ENCODE assay signal across 10 cellular contexts in genomic region chr3:62954579-62954978, GRCh38.
DNase-seq lines count a peak whose midpoint lies in the region; ATAC-seq lines count a peak whose summit lies in the region.
"Had no signal": no experiment of that assay in that cellular context is flagged by ENCODE, and none has a peak within 500 bp of the region (broad histone marks: within the 10 kb centered on the region; RNA-seq: fewer than 3 reads in every experiment).

No MANE protein-coding gene starts in this region.

- POLR2A ChIA-PET in activated CD4-positive, alpha-beta memory T cell treated with anti-CD3 and anti-CD28 coated beads for 36 hours (lab: Charles Lee) = no interaction called here

- no peaks in the 10 kb centered on the region for H3K27me3 Mint-ChIP-seq in activated CD4-positive, alpha-beta memory T cell treated with anti-CD3 and anti-CD28 coated beads for 36 hours

- intact Hi-C loops in activated CD4-positive, alpha-beta memory T cell treated with anti-CD3 and anti-CD28 coated beads for 36 hours (cut with micrococcal nuclease) = no loop called here

- no peaks in the 10 kb centered on the region for H3K4me1 Mint-ChIP-seq in activated CD4-positive, alpha-beta memory T cell treated with anti-CD3 and anti-CD28 coated beads for 36 hours (ENCODE audit: low read depth)

- peak; percentile 96 for ATAC-seq in GM18502 (IDR thresholded peaks at IDR 0.05; ENCODE audit: poor library complexity, unreplicated experiment)
- peak; percentile 92 for ATAC-seq in GM21515 (IDR thresholded peaks at IDR 0.05; ENCODE audit: unreplicated experiment)
- peak; percentile 94 for ATAC-seq in HG03342 (IDR thresholded peaks at IDR 0.05; ENCODE audit: unreplicated experiment)
- ATAC-seq in GM21447 (IDR thresholded peaks at IDR 0.05; ENCODE audit: unreplicated experiment) = no peak

- no peaks in the 10 kb centered on the region for H3K36me3 Mint-ChIP-seq in activated CD4-positive, alpha-beta memory T cell treated with anti-CD3 and anti-CD28 coated beads for 36 hours

- CTCF ChIA-PET in activated CD4-positive, alpha-beta memory T cell treated with anti-CD3 and anti-CD28 coated beads for 36 hours (lab: Charles Lee) = no interaction called here

- H3K9me3 Mint-ChIP-seq in activated CD4-positive, alpha-beta memory T cell treated with anti-CD3 and anti-CD28 coated beads for 36 hours = no peaks in the 10 kb centered on the region

- H3K27ac Mint-ChIP-seq in activated CD4-positive, alpha-beta memory T cell treated with anti-CD3 and anti-CD28 coated beads for 36 hours = no peak overlapping the region

- no peak overlapping the region for H3K4me3 Mint-ChIP-seq in activated CD4-positive, alpha-beta memory T cell treated with anti-CD3 and anti-CD28 coated beads for 36 hours

- DNase-seq in astrocyte of the hippocampus (ENCODE audit: low read depth, low spot score) = peak; percentile 30
- DNase-seq in stimulated activated CD4-positive, alpha-beta T cell treated with anti-CD3 and anti-CD28 coated beads, Interleukin-4, amount 100 ng/mL, for 24 hours = no peak
- DNase-seq in activated CD4-positive, alpha-beta memory T cell treated with anti-CD3 and anti-CD28 coated beads for 36 hours = no peak
- no peak for DNase-seq in activated CD4-positive, alpha-beta T cell treated with anti-CD3 and anti-CD28 coated beads, Interleukin-2, amount 50 U/mL, for 4 hours
- DNase-seq: NCI-H187; stimulated activated CD8-positive, alpha-beta memory T cell treated with anti-CD3 and anti-CD28 coated beads, Interleukin-4, amount 100 ng/mL, for 48 hours had no signal
